In genomic region chr4:146275370-146275769, GRCh38 we compare ENCODE assay signal across 15 cellular contexts.
A peak's percentile ranks its signal among the peaks of the same experiment; 100 is the strongest.
DNase-seq lines count a peak whose midpoint lies in the region; ATAC-seq, FAIRE-seq and TF ChIP-seq lines count a peak whose summit lies in the region.
"Had no signal": no experiment of that assay in that cellular context is flagged by ENCODE, and none has a peak within 500 bp of the region (broad histone marks: within the 10 kb centered on the region; RNA-seq: fewer than 3 reads in every experiment).

No MANE protein-coding gene starts in this region.

- ATAC-seq in HG02840 (IDR thresholded peaks at IDR 0.05; ENCODE audit: low FRiP score, unreplicated experiment) = no peak
- ATAC-seq: HCT116 had no signal

- H3K27me3 ChIP-seq in HL-60 (ENCODE audit: insufficient read depth, poor library complexity, severe bottlenecking) = no peaks in the 10 kb centered on the region
- H3K27me3 ChIP-seq in colonic mucosa = no peaks in the 10 kb centered on the region
- no peaks in the 10 kb centered on the region for H3K27me3 ChIP-seq in small intestine (ENCODE audit: control insufficient read depth in 2 of 2, insufficient read depth in 2 of 2, low read length in 2 of 2)
- H3K27me3 ChIP-seq: SJCRH30 had no signal

- H3K9me3 ChIP-seq in colonic mucosa (no peaks in the 10 kb centered on the region), small intestine (ENCODE audit: control insufficient read depth, low read depth) (no peaks in the 10 kb centered on the region)
- H3K9me3 ChIP-seq: SJCRH30 had no signal

- H3K4me1 ChIP-seq in colonic mucosa (no peaks in the 10 kb centered on the region), small intestine (ENCODE audit: control insufficient read depth in 2 of 2, insufficient read depth in 1 of 2, low read depth in 1 of 2, low read length in 1 of 2) (peaks cover 2 to 4% of the 10 kb centered on the region in 2 donors)
- H3K4me1 ChIP-seq: SJCRH30 had no signal

- FAIRE-seq in small intestine (lab: Jason Lieb, UNC) = no peak

- H3K9ac ChIP-seq in colonic mucosa (ENCODE audit: low read depth in 2 of 2, low read length in 2 of 2) = no peak overlapping the region

- no peak overlapping the region for H3K27ac ChIP-seq in HL-60 (replicated peaks)
- no peak overlapping the region for H3K27ac ChIP-seq in colonic mucosa
- H3K27ac ChIP-seq in small intestine (ENCODE audit: low read depth in 1 of 2, low read length in 1 of 2) = no peak overlapping the region
- H3K27ac ChIP-seq: SJCRH30 had no signal

- H3K4me3 ChIP-seq in HL-60 (replicated peaks; ENCODE audit: insufficient read depth, low read length) (no peak overlapping the region), colonic mucosa (no peak overlapping the region), small intestine (ENCODE audit: low read depth in 1 of 2, low read length in 2 of 2) (no peak overlapping the region)
- H3K4me3 ChIP-seq: SJCRH30 had no signal

- no peaks in the 10 kb centered on the region for H3K36me3 ChIP-seq in colonic mucosa
- no peaks in the 10 kb centered on the region for H3K36me3 ChIP-seq in small intestine (ENCODE audit: control insufficient read depth in 2 of 2, insufficient read depth in 2 of 2, low read length in 2 of 2)
- H3K36me3 ChIP-seq: SJCRH30 had no signal

- peak; percentile 43 to 52 for DNase-seq in HL-60 (ENCODE audit: low read depth in 1 of 2, low spot score in 1 of 2)
- DNase-seq in OCI-M1 (lab: John Stamatoyannopoulos, UW) = peak; percentile 84
- peak; percentile 20 for DNase-seq in colonic mucosa
- peak; percentile 92 for DNase-seq in small intestine
- DNase-seq in globus pallidus (ENCODE audit: low spot score) = no peak
- no peak for DNase-seq in SW 1271 (lab: John Stamatoyannopoulos, UW)
- DNase-seq: ACHN; CD4-positive, alpha-beta memory T cell; NCI-H1092 treated with DMSO at 0.1 percent for 48 hours; NCI-H1694; NCI-H446 treated with DMSO at 0.1 percent for 48 hours; RPMI8226; SJCRH30 had no signal

- TF ChIP-seq CTCF in HL-60 (IDR thresholded peaks at IDR 0.05; ENCODE audit: insufficient read depth, low read length) = no peak
- TF ChIP-seq CTCF in colonic mucosa (IDR thresholded peaks at IDR 0.05) = no peak

- intact Hi-C loops in colonic mucosa (cut with DNase I) = no loop called here

Comparison
In these comparisons a context has a peak if more than half of its experiments do, and no peak if none do; other contexts are left out.
1. DNase-seq: peak in HL-60 (2 of 2), OCI-M1 (single experiment), colonic mucosa (single experiment) and small intestine (single experiment); none in globus pallidus (single experiment) and SW 1271 (0 of 2).